Comparison of ENCODE assay signal across 28 cellular contexts in genomic region chrX:10709276-10709675, GRCh38.
"Had no signal": no experiment of that assay in that cellular context is flagged by ENCODE, and none has a peak within 500 bp of the region (broad histone marks: within the 10 kb centered on the region; RNA-seq: fewer than 3 reads in every experiment).

No MANE protein-coding gene starts in this region.

- H3K4me1 Mint-ChIP-seq: activated CD4-positive, alpha-beta memory T cell treated with anti-CD3 and anti-CD28 coated beads, Interleukin-2, amount 10 ng/mL, durations not matched to agents 7 days and 5 days; activated CD4-positive, alpha-beta T cell treated with anti-CD3 and anti-CD28 coated beads, Interleukin-2, amount 10 ng/mL, durations not matched to agents 7 days and 5 days; activated naive CD4-positive, alpha-beta T cell treated with anti-CD3 and anti-CD28 coated beads, Interleukin-2, amount 50 U/mL, for 24 hours; activated naive CD8-positive, alpha-beta T cell treated with anti-CD3 and anti-CD28 coated beads, Interleukin-2, amount 50 U/mL, for 24 hours; activated T-helper 17 cell treated with anti-CD3 and anti-CD28 coated beads, Interleukin-2, amount 50 U/mL, for 72 hours; central memory CD8-positive, alpha-beta T cell; natural killer cell; stimulated activated memory B cell treated with anti-CD40 and anti-IgM and Interleukin-4, amounts not matched to agents 10 μg/mL and 1 μg/mL and 100 μg/mL, for 72 hours; stimulated activated naive CD8-positive, alpha-beta T cell treated with anti-CD3 and anti-CD28 coated beads, Interleukin-15, amount 100 ng/mL, for 72 hours; T-helper 17 cell had no signal

- H3K36me3 Mint-ChIP-seq: activated naive CD4-positive, alpha-beta T cell treated with anti-CD3 and anti-CD28 coated beads, Interleukin-2, amount 50 U/mL, for 24 hours; natural killer cell; stimulated activated memory B cell treated with anti-CD40 and anti-IgM and Interleukin-4, amounts not matched to agents 10 μg/mL and 1 μg/mL and 100 μg/mL, for 72 hours had no signal

- H3K36me3 ChIP-seq: sigmoid colon had no signal

- H3K9me3 ChIP-seq: sigmoid colon had no signal

- H3K4me3 ChIP-seq: sigmoid colon, smooth muscle cell had no signal

- H3K9me3 Mint-ChIP-seq: activated CD4-positive, alpha-beta memory T cell treated with anti-CD3 and anti-CD28 coated beads, Interleukin-2, amount 10 ng/mL, durations not matched to agents 7 days and 5 days; activated CD4-positive, alpha-beta T cell treated with anti-CD3 and anti-CD28 coated beads, Interleukin-2, amount 10 ng/mL, durations not matched to agents 7 days and 5 days; activated naive CD4-positive, alpha-beta T cell treated with anti-CD3 and anti-CD28 coated beads, Interleukin-2, amount 50 U/mL, for 24 hours; activated naive CD8-positive, alpha-beta T cell treated with anti-CD3 and anti-CD28 coated beads, Interleukin-2, amount 50 U/mL, for 24 hours; activated T-cell treated with anti-CD3 and anti-CD28 coated beads, Interleukin-2, amount 50 U/mL, for 4 hours; activated T-helper 17 cell treated with anti-CD3 and anti-CD28 coated beads, Interleukin-2, amount 50 U/mL, for 72 hours; central memory CD8-positive, alpha-beta T cell; natural killer cell; stimulated activated memory B cell treated with anti-CD40 and anti-IgM and Interleukin-4, amounts not matched to agents 10 μg/mL and 1 μg/mL and 100 μg/mL, for 72 hours; stimulated activated naive CD8-positive, alpha-beta T cell treated with anti-CD3 and anti-CD28 coated beads, Interleukin-15, amount 100 ng/mL, for 72 hours had no signal

- H3K4me2 ChIP-seq: smooth muscle cell had no signal

- H3K27ac Mint-ChIP-seq: activated CD4-positive, alpha-beta memory T cell treated with anti-CD3 and anti-CD28 coated beads, Interleukin-2, amount 10 ng/mL, durations not matched to agents 7 days and 5 days; activated CD4-positive, alpha-beta T cell treated with anti-CD3 and anti-CD28 coated beads, Interleukin-2, amount 10 ng/mL, durations not matched to agents 7 days and 5 days; activated naive CD4-positive, alpha-beta T cell treated with anti-CD3 and anti-CD28 coated beads, Interleukin-2, amount 50 U/mL, for 24 hours; activated naive CD8-positive, alpha-beta T cell treated with anti-CD3 and anti-CD28 coated beads, Interleukin-2, amount 50 U/mL, for 24 hours; activated T-helper 17 cell treated with anti-CD3 and anti-CD28 coated beads, Interleukin-2, amount 50 U/mL, for 72 hours; natural killer cell; stimulated activated memory B cell treated with anti-CD40 and anti-IgM and Interleukin-4, amounts not matched to agents 10 μg/mL and 1 μg/mL and 100 μg/mL, for 72 hours; stimulated activated naive CD8-positive, alpha-beta T cell treated with anti-CD3 and anti-CD28 coated beads, Interleukin-15, amount 100 ng/mL, for 72 hours; T-helper 17 cell; WTC11 had no signal

- H3K27me3 Mint-ChIP-seq: activated CD4-positive, alpha-beta memory T cell treated with anti-CD3 and anti-CD28 coated beads, Interleukin-2, amount 10 ng/mL, durations not matched to agents 7 days and 5 days; activated CD4-positive, alpha-beta T cell treated with anti-CD3 and anti-CD28 coated beads, Interleukin-2, amount 10 ng/mL, durations not matched to agents 7 days and 5 days; activated naive CD4-positive, alpha-beta T cell treated with anti-CD3 and anti-CD28 coated beads, Interleukin-2, amount 50 U/mL, for 24 hours; activated naive CD8-positive, alpha-beta T cell treated with anti-CD3 and anti-CD28 coated beads, Interleukin-2, amount 50 U/mL, for 24 hours; activated T-helper 17 cell treated with anti-CD3 and anti-CD28 coated beads, Interleukin-2, amount 50 U/mL, for 72 hours; central memory CD8-positive, alpha-beta T cell; stimulated activated memory B cell treated with anti-CD40 and anti-IgM and Interleukin-4, amounts not matched to agents 10 μg/mL and 1 μg/mL and 100 μg/mL, for 72 hours; stimulated activated naive CD8-positive, alpha-beta T cell treated with anti-CD3 and anti-CD28 coated beads, Interleukin-15, amount 100 ng/mL, for 72 hours; T-helper 17 cell had no signal

- H3K4me1 ChIP-seq: sigmoid colon had no signal

- DNase-seq: activated CD4-positive, alpha-beta memory T cell treated with anti-CD3 and anti-CD28 coated beads, Interleukin-2, amount 10 ng/mL, durations not matched to agents 7 days and 5 days; activated CD4-positive, alpha-beta T cell treated with anti-CD3 and anti-CD28 coated beads for 1 hour; activated CD4-positive, alpha-beta T cell treated with anti-CD3 and anti-CD28 coated beads, Interleukin-2, amount 10 ng/mL, durations not matched to agents 7 days and 5 days; activated gamma-delta T cell treated with Interleukin-2 at 50 U/mL for 16 hours; activated naive CD8-positive, alpha-beta T cell treated with anti-CD3 and anti-CD28 coated beads, Interleukin-2, amount 50 U/mL, for 24 hours; activated T-cell treated with anti-CD3 and anti-CD28 coated beads, Interleukin-2, amount 50 U/mL, for 4 hours; amygdala; effector CD8-positive, alpha-beta T cell; foreskin fibroblast; head of caudate nucleus; hippocampal formation; left colon; natural killer cell; retina; sigmoid colon; stimulated activated CD4-positive, alpha-beta T cell treated with anti-CD3 and anti-CD28 coated beads, Interleukin-1b, Interleukin-23, amount 100 ng/mL, for 48 hours; stimulated activated CD4-positive, alpha-beta T cell treated with anti-CD3 and anti-CD28 coated beads, Interleukin-4, amount 100 ng/mL, for 4 hours; stimulated activated CD8-positive, alpha-beta memory T cell treated with anti-CD3 and anti-CD28 coated beads, Interleukin-4, amount 100 ng/mL, for 48 hours; stimulated activated naive CD8-positive, alpha-beta T cell treated with anti-CD3 and anti-CD28 coated beads, Interleukin-15, amount 100 ng/mL, for 72 hours; substantia nigra; T-helper 17 cell; T1000 had no signal

- ATAC-seq: activated naive CD8-positive, alpha-beta T cell treated with anti-CD3 and anti-CD28 coated beads, Interleukin-2, amount 50 U/mL, for 24 hours; activated T-cell treated with anti-CD3 and anti-CD28 coated beads, Interleukin-2, amount 50 U/mL, for 4 hours; activated T-helper 17 cell treated with anti-CD3 and anti-CD28 coated beads, Interleukin-2, amount 50 U/mL, for 72 hours; left colon; natural killer cell; stimulated activated memory B cell treated with anti-CD40 and anti-IgM and Interleukin-4, amounts not matched to agents 10 μg/mL and 1 μg/mL and 100 μg/mL, for 72 hours; stimulated activated naive CD8-positive, alpha-beta T cell treated with anti-CD3 and anti-CD28 coated beads, Interleukin-15, amount 100 ng/mL, for 72 hours; T-helper 17 cell; WTC11 had no signal

- H3K27ac ChIP-seq: sigmoid colon had no signal

- H3K27me3 ChIP-seq: sigmoid colon had no signal

- H3K4me3 Mint-ChIP-seq: activated CD4-positive, alpha-beta memory T cell treated with anti-CD3 and anti-CD28 coated beads, Interleukin-2, amount 10 ng/mL, durations not matched to agents 7 days and 5 days; activated CD4-positive, alpha-beta T cell treated with anti-CD3 and anti-CD28 coated beads, Interleukin-2, amount 10 ng/mL, durations not matched to agents 7 days and 5 days; activated naive CD4-positive, alpha-beta T cell treated with anti-CD3 and anti-CD28 coated beads, Interleukin-2, amount 50 U/mL, for 24 hours; activated naive CD8-positive, alpha-beta T cell treated with anti-CD3 and anti-CD28 coated beads, Interleukin-2, amount 50 U/mL, for 24 hours; activated T-cell treated with anti-CD3 and anti-CD28 coated beads, Interleukin-2, amount 50 U/mL, for 4 hours; activated T-helper 17 cell treated with anti-CD3 and anti-CD28 coated beads, Interleukin-2, amount 50 U/mL, for 72 hours; central memory CD8-positive, alpha-beta T cell; natural killer cell; stimulated activated memory B cell treated with anti-CD40 and anti-IgM and Interleukin-4, amounts not matched to agents 10 μg/mL and 1 μg/mL and 100 μg/mL, for 72 hours; stimulated activated naive CD8-positive, alpha-beta T cell treated with anti-CD3 and anti-CD28 coated beads, Interleukin-15, amount 100 ng/mL, for 72 hours; T-helper 17 cell; WTC11 had no signal
